In genomic region chr5:171367424-171368370, GRCh38 we compare ENCODE assay signal across 11 cellular contexts. TPM values are rescaled to one million over a fixed set of nuclear protein-coding genes. Genes with fewer than 3 reads are reported as not detected.
DNase-seq lines count a peak whose midpoint lies in the region; ATAC-seq, FAIRE-seq and TF ChIP-seq lines count a peak whose summit lies in the region.
"Had no signal": no experiment of that assay in that cellular context is flagged by ENCODE, and none has a peak within 500 bp of the region (broad histone marks: within the 10 kb centered on the region; RNA-seq: fewer than 3 reads in every experiment).

No MANE protein-coding gene starts in this region.

- H3K27me3 ChIP-seq in astrocyte (ENCODE audit: insufficient read depth, low read length), result peaks cover 9% of the 10 kb centered on the region
- H3K27me3 ChIP-seq: right atrium auricular region had no signal

- no peak for TF ChIP-seq CTCF in astrocyte (IDR thresholded peaks at IDR 0.05; ENCODE audit: insufficient read depth, low read depth, low read length)
- TF ChIP-seq CTCF in GM13976 (IDR thresholded peaks at IDR 0.05; ENCODE audit: borderline replicate concordance, control extremely low read depth, extremely low read depth, insufficient read depth, missing control alignments), result no peak

- H4K20me1 ChIP-seq in astrocyte (ENCODE audit: insufficient read depth, low read length), result no peaks in the 10 kb centered on the region

- in situ Hi-C loops in GM13976 (cut with MboI; ENCODE audit: low sequenced_read_pairs, unreplicated experiment), result no loop called here

- H3K36me3 ChIP-seq in astrocyte (ENCODE audit: insufficient read depth, low read length), result no peaks in the 10 kb centered on the region
- H3K36me3 ChIP-seq: right atrium auricular region had no signal

- H3K4me3 Mint-ChIP-seq in astrocyte (ENCODE audit: unreplicated experiment), result no peak overlapping the region
- no peak overlapping the region for H3K4me3 Mint-ChIP-seq in stimulated activated memory B cell treated with anti-CD40 and anti-IgM and Interleukin-4, amounts not matched to agents 10 μg/mL and 1 μg/mL and 100 μg/mL, for 72 hours

- no peak overlapping the region for H3K4me3 ChIP-seq in astrocyte (ENCODE audit: insufficient read depth, low read depth, low read length)
- H3K4me3 ChIP-seq: right atrium auricular region had no signal

- no peak overlapping the region for H3K27ac ChIP-seq in astrocyte (ENCODE audit: low read depth, low read length)
- H3K27ac ChIP-seq: right atrium auricular region had no signal

- H3K4me2 ChIP-seq in astrocyte (ENCODE audit: low read length), result peak overlapping the region; percentile 54

- ATAC-seq in GM19395 (IDR thresholded peaks at IDR 0.05; ENCODE audit: unreplicated experiment), result peak; percentile 59
- ATAC-seq in stimulated activated memory B cell treated with anti-CD40 and anti-IgM and Interleukin-4, amounts not matched to agents 10 μg/mL and 1 μg/mL and 100 μg/mL, for 72 hours, result peak; percentile 63
- no peak for ATAC-seq in HG03159 (IDR thresholded peaks at IDR 0.05; ENCODE audit: unreplicated experiment)

- no peak for FAIRE-seq in astrocyte (lab: Jason Lieb, UNC)
- FAIRE-seq: bronchial epithelial cell had no signal

- no peak overlapping the region for H3K9ac ChIP-seq in astrocyte (ENCODE audit: low read length)

- DNase-seq in KG1 (lab: John Stamatoyannopoulos, UW) (peak; percentile 52), astrocyte (ENCODE audit: low read depth) (peak; percentile 89), GM13976 (ENCODE audit: low spot score) (no peak), NCI-H1694 treated with DMSO at 0.1 percent for 48 hours (lab: John Stamatoyannopoulos, UW) (no peak)
- DNase-seq: NCI-H2171 had no signal

- peaks cover 16% of the 10 kb centered on the region for H3K27me3 Mint-ChIP-seq in astrocyte (ENCODE audit: low read depth, unreplicated experiment)
- H3K27me3 Mint-ChIP-seq in stimulated activated memory B cell treated with anti-CD40 and anti-IgM and Interleukin-4, amounts not matched to agents 10 μg/mL and 1 μg/mL and 100 μg/mL, for 72 hours, result peaks cover 59% of the 10 kb centered on the region

- no peaks in the 10 kb centered on the region for H3K36me3 Mint-ChIP-seq in astrocyte (ENCODE audit: low read depth, unreplicated experiment)
- no peaks in the 10 kb centered on the region for H3K36me3 Mint-ChIP-seq in stimulated activated memory B cell treated with anti-CD40 and anti-IgM and Interleukin-4, amounts not matched to agents 10 μg/mL and 1 μg/mL and 100 μg/mL, for 72 hours

- H3K79me2 ChIP-seq in astrocyte (ENCODE audit: insufficient read depth, low read length), result no peaks in the 10 kb centered on the region

- H2AFZ ChIP-seq in astrocyte (ENCODE audit: low read depth, low read length), result no peak overlapping the region

- H3K4me1 Mint-ChIP-seq in astrocyte (ENCODE audit: low read depth, unreplicated experiment), result peaks cover 5% of the 10 kb centered on the region
- peaks cover 12% of the 10 kb centered on the region for H3K4me1 Mint-ChIP-seq in stimulated activated memory B cell treated with anti-CD40 and anti-IgM and Interleukin-4, amounts not matched to agents 10 μg/mL and 1 μg/mL and 100 μg/mL, for 72 hours

- no peaks in the 10 kb centered on the region for H3K9me3 Mint-ChIP-seq in astrocyte (ENCODE audit: unreplicated experiment)
- H3K9me3 Mint-ChIP-seq in stimulated activated memory B cell treated with anti-CD40 and anti-IgM and Interleukin-4, amounts not matched to agents 10 μg/mL and 1 μg/mL and 100 μg/mL, for 72 hours, result no peaks in the 10 kb centered on the region

- H3K27ac Mint-ChIP-seq in astrocyte (ENCODE audit: unreplicated experiment), result peak overlapping the region; percentile 26
- H3K27ac Mint-ChIP-seq in stimulated activated memory B cell treated with anti-CD40 and anti-IgM and Interleukin-4, amounts not matched to agents 10 μg/mL and 1 μg/mL and 100 μg/mL, for 72 hours, result no peak overlapping the region

- H3K9me3 ChIP-seq in astrocyte (ENCODE audit: insufficient read depth, low read depth, low read length), result no peaks in the 10 kb centered on the region
- H3K9me3 ChIP-seq: right atrium auricular region had no signal

- no peaks in the 10 kb centered on the region for H3K4me1 ChIP-seq in astrocyte (ENCODE audit: insufficient read depth, low read length)
- H3K4me1 ChIP-seq: right atrium auricular region had no signal

RNA-seq across cellular contexts. Expression of gene NPM1, which starts 20.0 kb away (rescaled TPM):
- total RNA-seq in astrocyte, result 1,191 and 1,219 TPM in 2 replicates

RNA-seq across cellular contexts. Expression of gene FGF18, which starts 51.8 kb away (rescaled TPM):
- total RNA-seq in astrocyte, result 0.89 and 1.2 TPM in 2 replicates
- total RNA-seq: bronchial epithelial cell, lung microvascular endothelial cell had no signal

RNA-seq across cellular contexts. Expression of gene TLX3, which starts 58.6 kb away (rescaled TPM):
- not detected in 2 replicates for total RNA-seq in astrocyte
- total RNA-seq: bronchial epithelial cell, lung microvascular endothelial cell, right atrium auricular region had no signal

Comparison
In these comparisons a context has a peak if more than half of its experiments do, and no peak if none do; other contexts are left out.
1. DNase-seq: peak in KG1 (single experiment) and astrocyte (single experiment); none in GM13976 (single experiment) and NCI-H1694 treated with DMSO at 0.1 percent for 48 hours (single experiment).